18 cellular contexts compared by ENCODE assay signal in the genomic region with DNA sequence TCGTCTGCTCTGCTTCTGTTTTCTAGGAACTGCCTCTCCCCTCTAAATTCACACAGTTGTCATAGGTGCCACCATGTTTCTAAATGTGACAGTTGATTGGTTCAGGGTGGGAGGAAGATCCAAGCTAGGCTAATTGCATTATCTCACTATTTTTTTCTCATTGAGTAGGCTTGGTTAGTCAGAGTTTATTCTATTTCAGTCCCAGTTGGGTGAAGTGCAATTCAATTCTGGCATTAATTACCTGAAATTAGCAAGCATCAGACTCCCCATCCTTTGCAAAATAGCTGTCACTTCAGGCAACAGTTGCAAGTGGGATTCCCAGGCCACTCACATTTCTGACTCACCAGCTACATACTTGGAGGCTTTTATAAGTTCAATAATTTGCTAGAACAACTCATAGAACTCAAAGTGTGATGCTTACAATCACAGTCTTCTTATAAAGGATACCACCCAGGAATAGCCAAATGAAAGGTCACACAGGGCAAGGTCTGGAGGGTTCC.
"Had no signal": no experiment of that assay in that cellular context is flagged by ENCODE, and none has a peak within 500 bp of the region (broad histone marks: within the 10 kb centered on the region; RNA-seq: fewer than 3 reads in every experiment).

No MANE protein-coding gene starts in this region.

- ATAC-seq: foreskin keratinocyte; left lung; natural killer cell treated with Interleukin-12 subunit alpha and Interleukin-12 subunit beta and Interleukin-15 and Interleukin-18, amount 100 ng/mL, for 72 hours; sciatic nerve; stimulated activated naive B cell treated with anti-CD40 and anti-IgM and Interleukin-4, amounts not matched to agents 10 μg/mL and 1 μg/mL and 100 μg/mL, for 72 hours; stimulated activated naive CD8-positive, alpha-beta T cell treated with anti-CD3 and anti-CD28 coated beads, Interleukin-15, amount 100 ng/mL, for 72 hours had no signal

- DNase-seq: cerebellar nuclear complex; esophagus squamous epithelium; foreskin keratinocyte; islet precursor cell; left lung; mesenchymal stem cell; midbrain; ovary; stimulated activated CD4-positive, alpha-beta T cell treated with anti-CD3 and anti-CD28 coated beads, Interleukin-2, amount 100 ng/mL, for 24 hours; stimulated activated CD4-positive, alpha-beta T cell treated with anti-CD3 and anti-CD28 coated beads, Interleukin-4, amount 100 ng/mL, for 4 hours; stimulated activated naive B cell treated with anti-CD40 and anti-IgM and Interleukin-4, amounts not matched to agents 10 μg/mL and 1 μg/mL and 100 μg/mL, for 72 hours; stimulated activated naive CD8-positive, alpha-beta T cell treated with anti-CD3 and anti-CD28 coated beads, Interleukin-15, amount 100 ng/mL, for 72 hours; testis; trophoblast cell had no signal

- H3K4me1 ChIP-seq: esophagus squamous epithelium, foreskin keratinocyte, left lung, neural progenitor cell, testis had no signal

- H3K4me3 ChIP-seq: esophagus squamous epithelium, left lung, lung, neural progenitor cell, ovary, testis had no signal

- H3K9me3 ChIP-seq: esophagus squamous epithelium, left lung, ovary, testis had no signal

- H3K27ac ChIP-seq: esophagus squamous epithelium, foreskin keratinocyte, left lung, neural progenitor cell, ovary, testis had no signal

- H3K36me3 ChIP-seq: esophagus squamous epithelium, left lung, neural progenitor cell, ovary had no signal

- H3K27me3 ChIP-seq: esophagus squamous epithelium, foreskin keratinocyte, left lung, neural progenitor cell, ovary, testis had no signal
